Comparison of ENCODE assay signal across 9 cellular contexts in genomic region chr19:55114566-55115145, GRCh38. TPM values are rescaled to one million over a fixed set of nuclear protein-coding genes. Genes with fewer than 3 reads are reported as not detected.
DNase-seq lines count a peak whose midpoint lies in the region; ATAC-seq and TF ChIP-seq lines count a peak whose summit lies in the region.
"Had no signal": no experiment of that assay in that cellular context is flagged by ENCODE, and none has a peak within 500 bp of the region (broad histone marks: within the 10 kb centered on the region; RNA-seq: fewer than 3 reads in every experiment).

No MANE protein-coding gene starts in this region.

- no peak for TF ChIP-seq POLR2A in gastroesophageal sphincter (IDR thresholded peaks at IDR 0.05)

- no peaks in the 10 kb centered on the region for H3K27me3 ChIP-seq in DOHH2 (ENCODE audit: control insufficient read depth, low read length)
- no peaks in the 10 kb centered on the region for H3K27me3 ChIP-seq in gastroesophageal sphincter
- no peaks in the 10 kb centered on the region for H3K27me3 ChIP-seq in skeletal muscle tissue (ENCODE audit: control insufficient read depth in 3 of 3, insufficient read depth in 3 of 3, low read length in 3 of 3)
- H3K27me3 ChIP-seq: cardiac muscle cell had no signal

- 46 to 58% methylated on average over 6 to 7 of the region's 9 CpGs for WGBS in gastroesophageal sphincter (ENCODE audit: low coverage in 1 of 2), 2 donors

- no peaks in the 10 kb centered on the region for H3K27me3 Mint-ChIP-seq in T-cell

- peaks cover 85% of the 10 kb centered on the region for H3K79me2 ChIP-seq in DOHH2 (ENCODE audit: control insufficient read depth, low read length)

- H3K9me3 Mint-ChIP-seq in T-cell: no peaks in the 10 kb centered on the region

- H3K9me3 ChIP-seq in DOHH2 (ENCODE audit: control insufficient read depth, insufficient read depth, low read length) (no peaks in the 10 kb centered on the region), gastroesophageal sphincter (no peaks in the 10 kb centered on the region), skeletal muscle tissue (ENCODE audit: control insufficient read depth in 3 of 3, low read length in 3 of 3) (no peaks in the 10 kb centered on the region)

- H3K36me3 Mint-ChIP-seq in T-cell: peaks cover 3% of the 10 kb centered on the region

- peak overlapping the region; percentile 47 to 96 (median 54) for H3K4me3 Mint-ChIP-seq in T-cell

- peaks cover 49% of the 10 kb centered on the region for H3K36me3 ChIP-seq in DOHH2 (ENCODE audit: control insufficient read depth, low read length)
- peaks cover 0 to 16% of the 10 kb centered on the region in 2 donors for H3K36me3 ChIP-seq in gastroesophageal sphincter
- H3K36me3 ChIP-seq in skeletal muscle tissue (ENCODE audit: control insufficient read depth in 3 of 3, insufficient read depth in 3 of 3, low read length in 3 of 3): peaks cover 1 to 7% (median 2%) of the 10 kb centered on the region in 3 donors
- H3K36me3 ChIP-seq: cardiac muscle cell had no signal

- H3K9me2 ChIP-seq in DOHH2 (replicated peaks; ENCODE audit: control insufficient read depth, low read length): no peaks in the 10 kb centered on the region

- CTCF ChIA-PET in T-cell (lab: Charles Lee): interaction anchor here in 1 of 2 donors (0.7 kb wide), 1 partner anchor 45 kb away, joined by 3 read pairs; no protein-coding TSS in a partner anchor

- POLR2A ChIA-PET in T-cell (lab: Charles Lee): no interaction called here

- H3K4me2 ChIP-seq in DOHH2 (ENCODE audit: low read length): peak overlapping the region; percentile 98

- H3K27ac Mint-ChIP-seq in T-cell: no peak overlapping the region

- peaks cover 30 to 44% (median 41%) of the 10 kb centered on the region in 3 donors for H3K4me1 Mint-ChIP-seq in T-cell

- peaks cover 5% of the 10 kb centered on the region for H3F3A ChIP-seq in DOHH2 (ENCODE audit: control insufficient read depth, insufficient read depth)

- H3K4me1 ChIP-seq in DOHH2 (ENCODE audit: control insufficient read depth, low read length) (peaks cover 46% of the 10 kb centered on the region), gastroesophageal sphincter (peaks cover 0 to 78% (median 45%) of the 10 kb centered on the region in 3 donors), skeletal muscle tissue (ENCODE audit: control insufficient read depth in 3 of 3, insufficient read depth in 3 of 3, low read length in 3 of 3) (peaks cover 45 to 57% (median 50%) of the 10 kb centered on the region in 3 donors)

- peak overlapping the region in 2 of 3 donors; percentile 50 to 92 for H3K9ac ChIP-seq in skeletal muscle tissue (ENCODE audit: low read depth in 1 of 3, low read length in 3 of 3)

- no peak for TF ChIP-seq EP300 in gastroesophageal sphincter (IDR thresholded peaks at IDR 0.05)

- ATAC-seq in T-cell (replicated peaks in 1 of 4) (no peak), gastroesophageal sphincter (no peak)

- TF ChIP-seq CTCF in DOHH2 (IDR thresholded peaks at IDR 0.05; ENCODE audit: low read depth, low read length, poor library complexity, severe bottlenecking): no peak
- TF ChIP-seq CTCF in gastroesophageal sphincter (IDR thresholded peaks at IDR 0.05): no peak

- H3K4me3 ChIP-seq in DOHH2 (ENCODE audit: low read length) (peak overlapping the region; percentile 93), gastroesophageal sphincter (peak overlapping the region in 1 of 2 donors; percentile 79), skeletal muscle tissue (ENCODE audit: low read length in 3 of 3) (peak overlapping the region in 1 of 3 donors; percentile 22)
- H3K4me3 ChIP-seq: cardiac muscle cell had no signal

- no peak for DNase-seq in T-cell
- DNase-seq in NCI-H2171 treated with DMSO at 0.1 percent for 48 hours (lab: John Stamatoyannopoulos, UW): no peak
- DNase-seq in medulla oblongata (ENCODE audit: extremely low spot score): no peak
- no peak for DNase-seq in NCI-H2107 (lab: John Stamatoyannopoulos, UW)

- peak overlapping the region; percentile 93 for H3K27ac ChIP-seq in DOHH2 (ENCODE audit: low read depth, low read length)
- H3K27ac ChIP-seq in gastroesophageal sphincter: peak overlapping the region; percentile 90 to 98 (median 97)
- peak overlapping the region; percentile 86 for H3K27ac ChIP-seq in skeletal muscle tissue (ENCODE audit: low read depth, low read length)

- peaks cover 16% of the 10 kb centered on the region for H4K20me1 ChIP-seq in DOHH2 (ENCODE audit: control insufficient read depth, insufficient read depth, low read depth, low read length)

RNA-seq across cellular contexts. Expression of gene PPP1R12C, which starts 2.8 kb away (rescaled TPM):
- total RNA-seq in T-cell: 100 to 1,000 TPM; 129 to 197 (median 173) TPM
- total RNA-seq in gastroesophageal sphincter: 100 to 1,000 TPM; 268 to 479 (median 276) TPM
- total RNA-seq in skeletal muscle tissue: 24.5 TPM

RNA-seq across cellular contexts. Expression of gene TNNT1, which starts 34.4 kb away (rescaled TPM):
- total RNA-seq in T-cell: under 1 TPM in 2 of 5 donors, not detected in 3; 0.36 to 0.76 TPM
- total RNA-seq in gastroesophageal sphincter: 1 to 10 TPM in 1 of 4 donors, not detected in 3; 4.4 TPM
- total RNA-seq in skeletal muscle tissue: 540 TPM

RNA-seq across cellular contexts. Expression of gene EPS8L1, which starts 39.0 kb away (rescaled TPM):
- total RNA-seq in T-cell (1 to 10 TPM; 1.1 to 3.5 (median 2.0) TPM), gastroesophageal sphincter (10 to 100 TPM in 1 of 4 donors, 1 to 10 TPM in 3; 2.2 to 10.5 (median 2.5) TPM), skeletal muscle tissue (1.0 TPM)

RNA-seq across cellular contexts. Expression of gene TNNI3, which starts 42.9 kb away (rescaled TPM):
- total RNA-seq in T-cell (not detected), gastroesophageal sphincter (not detected), skeletal muscle tissue (4.7 TPM)
- total RNA-seq: pulmonary artery endothelial cell had no signal

RNA-seq across cellular contexts. Expression of gene RDH13, which starts 51.7 kb away (rescaled TPM):
- 10 to 100 TPM; 12.4 to 35.8 (median 21.6) TPM for total RNA-seq in T-cell
- 10 to 100 TPM in 3 of 4 donors, 1 to 10 TPM in 1; 10.0 to 15.6 (median 13.9) TPM for total RNA-seq in gastroesophageal sphincter
- 12.5 TPM for total RNA-seq in skeletal muscle tissue

Comparison
In these comparisons a context has a peak if more than half of its experiments do, and no peak if none do; other contexts are left out.
1. RNA of gene TNNT1, which starts 34.4 kb away (total RNA-seq): 540 TPM in skeletal muscle tissue (single experiment); 0.36 to 0.76 TPM in T-cell and 4.4 TPM in gastroesophageal sphincter; every median in the first group is over 10 times any median in the second.
2. Peak in every context shown above with its lines, with median percentiles within 50 percentile points of each other: H3K27ac ChIP-seq.